Comparison of ENCODE assay signal across 21 cellular contexts in genomic region chr4:56102581-56102980, GRCh38.
DNase-seq lines count a peak whose midpoint lies in the region; ATAC-seq and TF ChIP-seq lines count a peak whose summit lies in the region.
"Had no signal": no experiment of that assay in that cellular context is flagged by ENCODE, and none has a peak within 500 bp of the region (broad histone marks: within the 10 kb centered on the region; RNA-seq: fewer than 3 reads in every experiment).

No MANE protein-coding gene starts in this region.

- H3K4me1 Mint-ChIP-seq in GM23338 (peaks cover 3% of the 10 kb centered on the region; the same call in 1 of the 3 replicates), nephron progenitor cell (peaks cover 59% of the 10 kb centered on the region)
- no peaks in the 10 kb centered on the region for H3K4me1 Mint-ChIP-seq in effector memory CD8-positive, alpha-beta T cell (ENCODE audit: low read depth in 2 of 2)
- H3K4me1 Mint-ChIP-seq: CD14-positive monocyte had no signal

- no peaks in the 10 kb centered on the region for H3K4me1 ChIP-seq in GM23338 (ENCODE audit: insufficient read depth)

- H3K9me3 Mint-ChIP-seq in GM23338 = no peaks in the 10 kb centered on the region
- H3K9me3 Mint-ChIP-seq in nephron progenitor cell = peaks cover 11% of the 10 kb centered on the region
- no peaks in the 10 kb centered on the region for H3K9me3 Mint-ChIP-seq in effector memory CD8-positive, alpha-beta T cell

- H3K36me3 Mint-ChIP-seq in GM23338 (ENCODE audit: low read depth) (no peaks in the 10 kb centered on the region), nephron progenitor cell (ENCODE audit: low read depth) (peaks cover 25% of the 10 kb centered on the region)
- H3K36me3 Mint-ChIP-seq in effector memory CD8-positive, alpha-beta T cell (ENCODE audit: insufficient read depth) = no peaks in the 10 kb centered on the region
- H3K36me3 Mint-ChIP-seq: CD14-positive monocyte had no signal

- peaks cover 6% of the 10 kb centered on the region; the same call in 1 of the 2 replicates for H4K20me1 ChIP-seq in GM23338 (replicated peaks; ENCODE audit: insufficient read depth)

- H3K27me3 Mint-ChIP-seq in GM23338 (ENCODE audit: insufficient read depth, low read depth, poor library complexity) (no peaks in the 10 kb centered on the region), nephron progenitor cell (ENCODE audit: low read depth, poor library complexity) (no peaks in the 10 kb centered on the region)
- peaks cover 13 to 22% of the 10 kb centered on the region in 2 donors for H3K27me3 Mint-ChIP-seq in effector memory CD8-positive, alpha-beta T cell

- H3K4me3 Mint-ChIP-seq in GM23338 (no peak overlapping the region), nephron progenitor cell (no peak overlapping the region)
- H3K4me3 Mint-ChIP-seq in effector memory CD8-positive, alpha-beta T cell = no peak overlapping the region
- H3K4me3 Mint-ChIP-seq: CD14-positive monocyte had no signal

- H3K27ac Mint-ChIP-seq in GM23338 = no peak overlapping the region
- H3K27ac Mint-ChIP-seq in nephron progenitor cell = peak overlapping the region; percentile 80
- H3K27ac Mint-ChIP-seq in effector memory CD8-positive, alpha-beta T cell = no peak overlapping the region
- H3K27ac Mint-ChIP-seq: CD14-positive monocyte had no signal

- no peaks in the 10 kb centered on the region for H3K9me2 ChIP-seq in GM23338 (ENCODE audit: insufficient read depth)
- H3K9me2 ChIP-seq: SK-N-SH had no signal

- no peaks in the 10 kb centered on the region for H3F3A ChIP-seq in GM23338 (replicated peaks; ENCODE audit: low read depth)

- ATAC-seq in GM23338 (peak; percentile 25; the same call in 1 of the 3 replicates), GM21576 (IDR thresholded peaks at IDR 0.05; ENCODE audit: unreplicated experiment) (no peak)
- ATAC-seq in effector memory CD8-positive, alpha-beta T cell (replicated peaks) = no peak

- H3K4me2 ChIP-seq in GM23338 = no peak overlapping the region
- H3K4me2 ChIP-seq: SK-N-SH had no signal

- no peak overlapping the region for H3K27ac ChIP-seq in GM23338 (ENCODE audit: low read depth)
- H3K27ac ChIP-seq: RWPE1 had no signal

- TF ChIP-seq CTCF in GM23338 (conservative IDR thresholded peaks at IDR 0.05; ENCODE audit: low read depth in 2 of 2) (no peak), nephron progenitor cell (IDR thresholded peaks at IDR 0.05) (no peak)

- DNase-seq in NCI-H1436 (lab: John Stamatoyannopoulos, UW) (peak; percentile 12), NCI-H1436 treated with DMSO at 0.1 percent for 48 hours (lab: John Stamatoyannopoulos, UW) (no peak), GM23338 (ENCODE audit: low spot score) (peak; percentile 15), NCI-H524 treated with DMSO at 0.1 percent for 48 hours (lab: John Stamatoyannopoulos, UW) (peak; percentile 86), nephron progenitor cell (no peak), dedifferentiated amniotic fluid mesenchymal stem cell (ENCODE audit: extremely low spot score) (no peak)
- DNase-seq in effector memory CD8-positive, alpha-beta T cell = no peak
- DNase-seq: 8988T; DMS 273 treated with DMSO at 0.1 percent for 48 hours; DMS79 treated with DMSO at 0.1 percent for 48 hours; Kasumi-1; NCI-H1417 treated with DMSO at 0.1 percent for 48 hours; NCI-H2081; NCI-H345; NCI-H526; NK-92 treated with Interleukin-12 subunit alpha and Interleukin-12 subunit beta, amount 100 ng/mL, for 24 hours; SIG-M5; SK-N-SH had no signal

- H3K79me2 ChIP-seq in GM23338 (replicated peaks; ENCODE audit: insufficient read depth) = no peaks in the 10 kb centered on the region

- H3K4me3 ChIP-seq in GM23338 = no peak overlapping the region

- H2AFZ ChIP-seq in GM23338 = no peak overlapping the region

- H3K27me3 ChIP-seq in GM23338 (ENCODE audit: insufficient read depth) = no peaks in the 10 kb centered on the region

- H3K36me3 ChIP-seq in GM23338 (ENCODE audit: insufficient read depth) = no peaks in the 10 kb centered on the region

TF ChIP-seq in GM23338, 12 proteins besides CTCF, POLR2A, EP300 and RAD21:
- no peak for TF ChIP-seq CREB1 (CRISPR knock-in tag; IDR thresholded peaks at IDR 0.05; ENCODE audit: low read depth)
- no peak for TF ChIP-seq EZH2 (IDR thresholded peaks at IDR 0.05; ENCODE audit: low read depth, unreplicated experiment)
- TF ChIP-seq, protein P1, sequence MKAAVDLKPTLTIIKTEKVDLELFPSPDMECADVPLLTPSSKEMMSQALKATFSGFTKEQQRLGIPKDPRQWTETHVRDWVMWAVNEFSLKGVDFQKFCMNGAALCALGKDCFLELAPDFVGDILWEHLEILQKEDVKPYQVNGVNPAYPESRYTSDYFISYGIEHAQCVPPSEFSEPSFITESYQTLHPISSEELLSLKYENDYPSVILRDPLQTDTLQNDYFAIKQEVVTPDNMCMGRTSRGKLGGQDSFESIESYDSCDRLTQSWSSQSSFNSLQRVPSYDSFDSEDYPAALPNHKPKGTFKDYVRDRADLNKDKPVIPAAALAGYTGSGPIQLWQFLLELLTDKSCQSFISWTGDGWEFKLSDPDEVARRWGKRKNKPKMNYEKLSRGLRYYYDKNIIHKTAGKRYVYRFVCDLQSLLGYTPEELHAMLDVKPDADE (IDR thresholded peaks at IDR 0.05) = no peak
- TF ChIP-seq ZNF331 (CRISPR knock-in tag; IDR thresholded peaks at IDR 0.05; ENCODE audit: low read depth) = no peak
- TF ChIP-seq POLR2AphosphoS5 (IDR thresholded peaks at IDR 0.05; ENCODE audit: low read depth) = no peak
- no peak for TF ChIP-seq EZH2phosphoT487 (IDR thresholded peaks at IDR 0.05; ENCODE audit: unreplicated experiment)

Comparison
In these comparisons a context has a peak if more than half of its experiments do, and no peak if none do; other contexts are left out.
1. DNase-seq: peak in NCI-H1436 (single experiment), GM23338 (single experiment) and NCI-H524 treated with DMSO at 0.1 percent for 48 hours (single experiment); none in NCI-H1436 treated with DMSO at 0.1 percent for 48 hours (single experiment), nephron progenitor cell (single experiment), effector memory CD8-positive, alpha-beta T cell (0 of 3) and dedifferentiated amniotic fluid mesenchymal stem cell (single experiment).